14 cellular contexts compared by ENCODE assay signal in the genomic region with DNA sequence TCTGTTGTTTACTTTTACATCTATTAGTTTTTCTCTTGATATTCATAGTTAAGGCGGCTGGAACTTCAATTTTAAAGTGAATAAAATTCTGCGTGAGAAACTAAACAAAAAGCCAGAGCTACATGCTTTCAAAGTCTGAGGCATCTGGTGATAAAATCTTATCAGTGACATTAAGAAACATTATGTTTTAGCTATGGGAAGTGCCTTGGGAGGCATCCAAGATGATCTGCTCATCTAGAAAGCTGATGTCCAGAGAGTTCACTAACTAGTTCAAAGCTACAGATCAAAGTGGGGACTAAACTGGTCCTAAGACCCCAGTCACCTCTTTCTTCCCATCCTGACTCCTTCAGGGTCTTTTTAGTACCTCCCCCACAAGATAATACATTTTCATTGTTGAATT. TPM values are rescaled to one million over a fixed set of nuclear protein-coding genes. Genes with fewer than 3 reads are reported as not detected.
DNase-seq lines count a peak whose midpoint lies in the region; FAIRE-seq and TF ChIP-seq lines count a peak whose summit lies in the region.
"Had no signal": no experiment of that assay in that cellular context is flagged by ENCODE, and none has a peak within 500 bp of the region (broad histone marks: within the 10 kb centered on the region; RNA-seq: fewer than 3 reads in every experiment).

No MANE protein-coding gene starts in this region.

- FAIRE-seq in D721Med (lab: Jason Lieb, UNC): no peak
- FAIRE-seq: colon had no signal

- DNase-seq in EH (ENCODE audit: low read depth): peak; percentile 77
- peak; percentile 52 for DNase-seq in SK-N-DZ (ENCODE audit: low spot score)
- DNase-seq in fibroblast of peridontal ligament (ENCODE audit: extremely low read depth): peak; percentile 60
- no peak for DNase-seq in superior temporal gyrus (ENCODE audit: extremely low spot score)
- no peak for DNase-seq in D721Med (ENCODE audit: insufficient read length, low spot score)
- no peak for DNase-seq in NCI-H446 treated with DMSO at 0.1 percent for 48 hours (lab: John Stamatoyannopoulos, UW)
- DNase-seq in activated effector memory CD4-positive, alpha-beta T cell treated with anti-CD3 and anti-CD28 coated beads, Interleukin-2, amount 50 U/mL, for 16 hours: no peak
- DNase-seq: activated CD4-positive, alpha-beta T cell treated with anti-CD3 and anti-CD28 coated beads for 4 hours; activated effector memory CD4-positive, alpha-beta T cell treated with Interleukin-2 at 50 U/mL for 16 hours; DMS153 had no signal

- H3K9ac ChIP-seq in skeletal muscle satellite cell (ENCODE audit: low read depth, low read length): peak overlapping the region; percentile 39
- H3K9ac ChIP-seq: KMS-11 had no signal

- no peak for TF ChIP-seq CTCF in D721Med (IDR thresholded peaks at IDR 0.05; ENCODE audit: insufficient read depth, missing control alignments)

- H3K4me3 ChIP-seq in skeletal muscle satellite cell (ENCODE audit: low read length): no peak overlapping the region
- H3K4me3 ChIP-seq: skin epidermis had no signal

- H3K27me3 ChIP-seq in skeletal muscle satellite cell (ENCODE audit: control insufficient read depth, insufficient read depth, low read length): no peaks in the 10 kb centered on the region

- peak overlapping the region; percentile 3 for H3K4me2 ChIP-seq in skeletal muscle satellite cell (ENCODE audit: low read length)

- peaks cover 6% of the 10 kb centered on the region for H3K36me3 ChIP-seq in skeletal muscle satellite cell (ENCODE audit: insufficient read depth, low read length)

- H3K4me1 ChIP-seq in skeletal muscle satellite cell (ENCODE audit: control insufficient read depth, insufficient read depth, low read length): peaks cover 24% of the 10 kb centered on the region

- H3K9me3 ChIP-seq in skeletal muscle satellite cell (replicated peaks; ENCODE audit: low read length): no peaks in the 10 kb centered on the region

RNA-seq across cellular contexts. Expression of a gene that starts 37.2 kb away (rescaled TPM):
- polyA plus RNA-seq in SK-N-DZ (2014; cell fraction: cytosol; rRNA removed): 137 and 146 TPM in 2 replicates
- polyA plus RNA-seq in SK-N-DZ (2014; cell fraction: nucleus; rRNA removed): 58.5 and 66.6 TPM in 2 replicates
- 91.5 and 112 TPM in 2 replicates for total RNA-seq in skeletal muscle satellite cell (2012; rRNA removed)

RNA-seq across cellular contexts. Expression of a gene that starts 37.3 kb away (rescaled TPM):
- polyA plus RNA-seq in SK-N-DZ (2014; cell fraction: cytosol; rRNA removed): 10.3 and 20.1 TPM in 2 replicates
- polyA plus RNA-seq in SK-N-DZ (2014; cell fraction: nucleus; rRNA removed): 23.9 and 25.8 TPM in 2 replicates
- 13.1 and 13.9 TPM in 2 replicates for total RNA-seq in skeletal muscle satellite cell (2012; rRNA removed)

Comparison
In these comparisons a context has a peak if more than half of its experiments do, and no peak if none do; other contexts are left out.
1. DNase-seq: peak in EH (single experiment), SK-N-DZ (single experiment) and fibroblast of peridontal ligament (single experiment); none in superior temporal gyrus (single experiment), D721Med (single experiment), NCI-H446 treated with DMSO at 0.1 percent for 48 hours (single experiment) and activated effector memory CD4-positive, alpha-beta T cell treated with anti-CD3 and anti-CD28 coated beads, Interleukin-2, amount 50 U/mL, for 16 hours (single experiment).